In genomic region chr13:20506676-20507075, GRCh38 we compare ENCODE assay signal across 27 cellular contexts. TPM values are rescaled to one million over a fixed set of nuclear protein-coding genes. Genes with fewer than 3 reads are reported as not detected.
DNase-seq lines count a peak whose midpoint lies in the region; ATAC-seq, FAIRE-seq and TF ChIP-seq lines count a peak whose summit lies in the region.
"Had no signal": no experiment of that assay in that cellular context is flagged by ENCODE, and none has a peak within 500 bp of the region (broad histone marks: within the 10 kb centered on the region; RNA-seq: fewer than 3 reads in every experiment).

No MANE protein-coding gene starts in this region.

- BruUV-seq in PC-3 (replicated peaks; lab: Mats Ljungman, UMichigan), result no TSS peak
- BruUV-seq in endothelial cell of umbilical vein (replicated peaks; lab: Mats Ljungman, UMichigan), result no TSS peak

- no peaks in the 10 kb centered on the region for H3K27me3 Mint-ChIP-seq in activated CD4-positive, alpha-beta T cell treated with anti-CD3 and anti-CD28 coated beads, Interleukin-2, amount 10 ng/mL, durations not matched to agents 24 days and 14 days

- no peaks in the 10 kb centered on the region for H4K20me1 ChIP-seq in BLaER1 treated with 17β-estradiol and CSF1 and Interleukin-3, amounts not matched to agents 10 nM and 100 nM
- no peaks in the 10 kb centered on the region for H4K20me1 ChIP-seq in PC-3 (ENCODE audit: low read length)
- H4K20me1 ChIP-seq in endothelial cell of umbilical vein (replicated peaks; ENCODE audit: control insufficient read depth, extremely low read depth, insufficient read depth, low read length), result no peaks in the 10 kb centered on the region

- no peak overlapping the region for H3K9ac ChIP-seq in BLaER1 treated with 17β-estradiol and CSF1 and Interleukin-3, amounts not matched to agents 10 nM and 100 nM
- no peak overlapping the region for H3K9ac ChIP-seq in PC-3 (ENCODE audit: low read length)
- H3K9ac ChIP-seq in endothelial cell of umbilical vein (replicated peaks; ENCODE audit: extremely low read depth, insufficient read depth, low read length), result no peak overlapping the region
- H3K9ac ChIP-seq: GM23248 had no signal

- H3K79me2 ChIP-seq in PC-3 (ENCODE audit: low read length) (no peaks in the 10 kb centered on the region), endothelial cell of umbilical vein (ENCODE audit: control insufficient read depth, insufficient read depth, low read length) (no peaks in the 10 kb centered on the region)

- peaks cover 0 to 71% (median 58%) of the 10 kb centered on the region in 11 experiments; a peak in 18 of 22 replicates for H3K9me3 ChIP-seq in BLaER1 treated with 17β-estradiol and CSF1 and Interleukin-3, amounts not matched to agents 10 nM and 100 nM (replicated peaks in 1 of 11)
- H3K9me3 ChIP-seq in PC-3 (ENCODE audit: low read length), result no peaks in the 10 kb centered on the region
- H3K9me3 ChIP-seq in endothelial cell of umbilical vein (replicated peaks; ENCODE audit: control insufficient read depth, insufficient read depth, low read length), result no peaks in the 10 kb centered on the region
- no peaks in the 10 kb centered on the region for H3K9me3 ChIP-seq in right lobe of liver
- H3K9me3 ChIP-seq: A549, MG63, SJCRH30 had no signal

- peaks cover 35 to 81% (median 54%) of the 10 kb centered on the region in 11 experiments for H3K36me3 ChIP-seq in BLaER1 treated with 17β-estradiol and CSF1 and Interleukin-3, amounts not matched to agents 10 nM and 100 nM
- H3K36me3 ChIP-seq in PC-3 (ENCODE audit: low read depth, low read length) (no peaks in the 10 kb centered on the region), endothelial cell of umbilical vein (ENCODE audit: control insufficient read depth in 2 of 2, extremely low read depth in 1 of 2, insufficient read depth in 2 of 2, low read length in 2 of 2) (peaks cover 0 to 2% of the 10 kb centered on the region in 2 experiments), right lobe of liver (peaks cover 0 to 35% (median 7%) of the 10 kb centered on the region in 4 donors)
- H3K36me3 ChIP-seq: MG63, SJCRH30 had no signal

- intact Hi-C loops in PC-3 (cut with micrococcal nuclease), result no loop called here
- intact Hi-C loops in endothelial cell of umbilical vein (cut with micrococcal nuclease), result no loop called here
- intact Hi-C loops in right lobe of liver (cut with DNase I), result no loop called here
- intact Hi-C loops in activated CD4-positive, alpha-beta T cell treated with anti-CD3 and anti-CD28 coated beads, Interleukin-2, amount 10 ng/mL, durations not matched to agents 24 days and 14 days (cut with micrococcal nuclease), result no loop called here

- H3K4me2 ChIP-seq in BLaER1 treated with 17β-estradiol and CSF1 and Interleukin-3, amounts not matched to agents 10 nM and 100 nM, result peak overlapping the region in 7 of 11 experiments; percentile 14 to 68 (median 36); a peak in 12 of 22 replicates
- H3K4me2 ChIP-seq in PC-3 (ENCODE audit: low read length) (peak overlapping the region; percentile 44; the same call in 1 of the 2 replicates), endothelial cell of umbilical vein (ENCODE audit: insufficient read depth, low read length) (no peak overlapping the region)
- H3K4me2 ChIP-seq: A549 had no signal

- ATAC-seq in PC-3, result no peak
- no peak for ATAC-seq in right lobe of liver
- no peak for ATAC-seq in HG02870 (IDR thresholded peaks at IDR 0.05; ENCODE audit: unreplicated experiment)
- ATAC-seq: A549, Right ventricle myocardium inferior had no signal

- no peaks in the 10 kb centered on the region for H3K9me1 ChIP-seq in endothelial cell of umbilical vein (replicated peaks; ENCODE audit: control insufficient read depth, extremely low read depth, insufficient read depth, low read length)

- no peak for DNase-seq in PC-3
- DNase-seq in endothelial cell of umbilical vein (ENCODE audit: low read depth, low spot score), result peak; percentile 38
- DNase-seq in right lobe of liver, result no peak
- no peak for DNase-seq in cerebellar nuclear complex (lab: John Stamatoyannopoulos, UW)
- no peak for DNase-seq in activated CD4-positive, alpha-beta T cell treated with anti-CD3 and anti-CD28 coated beads, Interleukin-2, amount 10 ng/mL, durations not matched to agents 24 days and 14 days
- DNase-seq: Calu3; CD8-positive, alpha-beta memory T cell; DMS79 treated with DMSO at 0.1 percent for 48 hours; GF-D8; GM23248; H7; KG1; MG63; NCI-H1105 treated with DMSO at 0.1 percent for 48 hours; NCI-H146; NCI-H1930; NCI-H2107; NCI-H446; NCI-H524 treated with DMSO at 0.1 percent for 48 hours; NCI-H774; SJCRH30 had no signal

- no peak overlapping the region for H3K27ac Mint-ChIP-seq in activated CD4-positive, alpha-beta T cell treated with anti-CD3 and anti-CD28 coated beads, Interleukin-2, amount 10 ng/mL, durations not matched to agents 24 days and 14 days

- TF ChIP-seq POLR2A in endothelial cell of umbilical vein (IDR thresholded peaks at IDR 0.05; ENCODE audit: low read depth, low read length) (no peak), right lobe of liver (IDR thresholded peaks at IDR 0.05) (no peak)

- H3K9me3 Mint-ChIP-seq in activated CD4-positive, alpha-beta T cell treated with anti-CD3 and anti-CD28 coated beads, Interleukin-2, amount 10 ng/mL, durations not matched to agents 24 days and 14 days, result no peaks in the 10 kb centered on the region
- H3K9me3 Mint-ChIP-seq: CD8-positive, alpha-beta memory T cell had no signal

- no peak overlapping the region for H3K27ac ChIP-seq in BLaER1 treated with 17β-estradiol and CSF1 and Interleukin-3, amounts not matched to agents 10 nM and 100 nM
- H3K27ac ChIP-seq in PC-3 (ENCODE audit: low read length) (no peak overlapping the region), endothelial cell of umbilical vein (ENCODE audit: insufficient read depth, low read depth, low read length) (no peak overlapping the region), right lobe of liver (peak overlapping the region; percentile 68 to 94 (median 81))
- H3K27ac ChIP-seq: A549, GM23248, SJCRH30 had no signal

- H3K27me3 ChIP-seq in BLaER1 treated with 17β-estradiol and CSF1 and Interleukin-3, amounts not matched to agents 10 nM and 100 nM, result no peaks in the 10 kb centered on the region
- no peaks in the 10 kb centered on the region for H3K27me3 ChIP-seq in PC-3 (ENCODE audit: low read length)
- no peaks in the 10 kb centered on the region for H3K27me3 ChIP-seq in endothelial cell of umbilical vein (ENCODE audit: control insufficient read depth in 2 of 2, insufficient read depth in 2 of 2, low read length in 2 of 2)
- H3K27me3 ChIP-seq in right lobe of liver, result no peaks in the 10 kb centered on the region
- H3K27me3 ChIP-seq: MG63, SJCRH30 had no signal

- dilution Hi-C loops in endothelial cell of umbilical vein (cut with MboI; ENCODE audit: extremely low pct_ligation_motif_present, low sequenced_read_pairs), result no loop called here

- no peaks in the 10 kb centered on the region for H3F3A ChIP-seq in PC-3 (ENCODE audit: low read length, unreplicated experiment)

- H3K4me1 Mint-ChIP-seq in activated CD4-positive, alpha-beta T cell treated with anti-CD3 and anti-CD28 coated beads, Interleukin-2, amount 10 ng/mL, durations not matched to agents 24 days and 14 days, result no peaks in the 10 kb centered on the region
- H3K4me1 Mint-ChIP-seq: CD8-positive, alpha-beta memory T cell had no signal

- H3K4me3 Mint-ChIP-seq in activated CD4-positive, alpha-beta T cell treated with anti-CD3 and anti-CD28 coated beads, Interleukin-2, amount 10 ng/mL, durations not matched to agents 24 days and 14 days, result no peak overlapping the region
- H3K4me3 Mint-ChIP-seq: CD14-positive monocyte; CD8-positive, alpha-beta memory T cell had no signal

- H3K9me2 ChIP-seq in PC-3 (replicated peaks; ENCODE audit: low read length), result no peaks in the 10 kb centered on the region

- no peak for TF ChIP-seq CTCF in PC-3 (conservative IDR thresholded peaks at IDR 0.05; ENCODE audit: low read depth, low read length)
- no peak for TF ChIP-seq CTCF in endothelial cell of umbilical vein (IDR thresholded peaks at IDR 0.05; ENCODE audit: extremely low read depth in 1 of 2, insufficient read depth in 1 of 2, low read depth in 1 of 2, low read length in 2 of 2)
- TF ChIP-seq CTCF in right lobe of liver (IDR thresholded peaks at IDR 0.05), result no peak

- CTCF ChIA-PET in PC-3 (lab: Charles Lee) (no interaction called here), endothelial cell of umbilical vein (lab: Charles Lee) (interaction anchor here (1.1 to 1.7 kb wide), 4 partner anchors 11 to 418 kb away, joined by 3 to 8 read pairs (median 4); partner anchors contain the start of gene IFT88)

- 70% methylated on average over 4 of the region's 4 CpGs for whole genome bisulfite sequencing in right lobe of liver (ENCODE audit: insufficient coverage, low coverage, low lambda C conversion rate, missing lambda C conversion rate)

- peaks cover under 1% of the 10 kb centered on the region for H3K36me3 Mint-ChIP-seq in activated CD4-positive, alpha-beta T cell treated with anti-CD3 and anti-CD28 coated beads, Interleukin-2, amount 10 ng/mL, durations not matched to agents 24 days and 14 days (ENCODE audit: low read depth)

- H3K4me1 ChIP-seq in BLaER1 treated with 17β-estradiol and CSF1 and Interleukin-3, amounts not matched to agents 10 nM and 100 nM, result peaks cover 3 to 38% (median 17%) of the 10 kb centered on the region in 10 experiments
- H3K4me1 ChIP-seq in PC-3 (ENCODE audit: insufficient read depth, low read length) (peaks cover 15% of the 10 kb centered on the region), endothelial cell of umbilical vein (ENCODE audit: control insufficient read depth, extremely low read depth, insufficient read depth, low read length) (peaks cover 12% of the 10 kb centered on the region), right lobe of liver (peaks cover 3 to 67% (median 28%) of the 10 kb centered on the region in 4 donors)
- H3K4me1 ChIP-seq: A549 had no signal

- peak overlapping the region in 1 of 10 experiments; percentile 14; a peak in 1 of 20 replicates for H3K4me3 ChIP-seq in BLaER1 treated with 17β-estradiol and CSF1 and Interleukin-3, amounts not matched to agents 10 nM and 100 nM
- no peak overlapping the region for H3K4me3 ChIP-seq in PC-3 (ENCODE audit: low read length)
- no peak overlapping the region for H3K4me3 ChIP-seq in endothelial cell of umbilical vein (replicated peaks in 1 of 3; ENCODE audit: insufficient read depth in 1 of 3, low read depth in 1 of 3, low read length in 3 of 3)
- no peak overlapping the region for H3K4me3 ChIP-seq in right lobe of liver
- H3K4me3 ChIP-seq: A549, GM23248, MG63, SJCRH30 had no signal

- H2AFZ ChIP-seq in PC-3 (ENCODE audit: low read length) (no peak overlapping the region), endothelial cell of umbilical vein (ENCODE audit: low read depth, low read length) (no peak overlapping the region)
- H2AFZ ChIP-seq: GM23248 had no signal

- FAIRE-seq in endothelial cell of umbilical vein (lab: Jason Lieb, UNC), result no peak
- FAIRE-seq: A549, HTR-8/SVneo had no signal

- POLR2A ChIA-PET in PC-3 (lab: Charles Lee; ENCODE audit: unreplicated experiment), result interaction anchor here (0.6 kb wide), 1 partner anchor 57 kb away, joined by 4 read pairs; no protein-coding TSS in a partner anchor
- POLR2A ChIA-PET in endothelial cell of umbilical vein (lab: Charles Lee), result no interaction called here

RNA-seq across cellular contexts. Expression of gene CRYL1, which starts 19.0 kb away (rescaled TPM):
- total RNA-seq in PC-3 (2014; rRNA removed), result 13.6 and 20.8 TPM in 2 replicates
- 13.9 and 18.8 TPM in 2 replicates for total RNA-seq in endothelial cell of umbilical vein
- polyA plus RNA-seq in endothelial cell of umbilical vein, result 36.6 and 39.0 TPM in 2 replicates
- polyA plus RNA-seq in endothelial cell of umbilical vein (2011; cell fraction: cytosol; rRNA removed), result 37.7 and 41.6 TPM in 2 replicates
- 17.0 and 22.6 TPM in 2 replicates for polyA plus RNA-seq in endothelial cell of umbilical vein (2011; cell fraction: nucleus; rRNA removed)
- polyA plus RNA-seq in endothelial cell of umbilical vein (2012), result 25.8 and 27.9 TPM in 2 replicates
- 37.0 and 39.4 TPM in 2 replicates for polyA minus RNA-seq in endothelial cell of umbilical vein
- polyA minus RNA-seq in endothelial cell of umbilical vein (2011; cell fraction: cytosol; rRNA and poly(A)+ RNA removed), result 1.4 TPM
- 8.8 and 9.0 TPM in 2 replicates for polyA minus RNA-seq in endothelial cell of umbilical vein (2011; cell fraction: nucleus; rRNA and poly(A)+ RNA removed)
- 100 to 1,000 TPM; 111 to 185 (median 151) TPM for total RNA-seq in right lobe of liver
- total RNA-seq in activated CD4-positive, alpha-beta T cell treated with anti-CD3 and anti-CD28 coated beads, Interleukin-2, amount 10 ng/mL, durations not matched to agents 24 days and 14 days, result 5.8 and 7.1 TPM in 2 replicates

Comparison
In these comparisons a context has a peak if more than half of its experiments do, and no peak if none do; other contexts are left out.
1. H3K27ac ChIP-seq: peak in right lobe of liver (3 of 3); none in BLaER1 treated with 17β-estradiol and CSF1 and Interleukin-3, amounts not matched to agents 10 nM and 100 nM (0 of 11), PC-3 (single experiment) and endothelial cell of umbilical vein (single experiment).